In genomic region chr10:91088300-91089140, GRCh38 we compare ENCODE assay signal across 9 cellular contexts.
DNase-seq lines count a peak whose midpoint lies in the region; ATAC-seq and TF ChIP-seq lines count a peak whose summit lies in the region.
"Had no signal": no experiment of that assay in that cellular context is flagged by ENCODE, and none has a peak within 500 bp of the region (broad histone marks: within the 10 kb centered on the region; RNA-seq: fewer than 3 reads in every experiment).

No MANE protein-coding gene starts in this region.

- H3K27ac Mint-ChIP-seq in stimulated activated naive B cell treated with anti-CD40 and anti-IgM and Interleukin-4, amounts not matched to agents 10 μg/mL and 1 μg/mL and 100 μg/mL, for 72 hours: no peak overlapping the region
- no peak overlapping the region for H3K27ac Mint-ChIP-seq in activated naive CD4-positive, alpha-beta T cell treated with anti-CD3 and anti-CD28 coated beads, Interleukin-2, amount 10 ng/mL, durations not matched to agents 7 days and 5 days

- CTCF ChIA-PET in activated naive CD4-positive, alpha-beta T cell treated with anti-CD3 and anti-CD28 coated beads, Interleukin-2, amount 10 ng/mL, durations not matched to agents 7 days and 5 days (lab: Charles Lee): interaction anchor here (0.9 to 3.1 kb wide), 7 partner anchors 11 to 210 kb away, joined by 3 to 38 read pairs (median 4); no protein-coding TSS in a partner anchor

- no peak overlapping the region for H3K4me3 ChIP-seq in Peyer's patch
- no peak overlapping the region for H3K4me3 ChIP-seq in fibroblast of villous mesenchyme (ENCODE audit: low read depth, low read length)
- H3K4me3 ChIP-seq: BLaER1 had no signal

- no peaks in the 10 kb centered on the region for H3K27me3 ChIP-seq in Peyer's patch
- H3K27me3 ChIP-seq: BLaER1 had no signal

- H3K27me3 Mint-ChIP-seq in stimulated activated naive B cell treated with anti-CD40 and anti-IgM and Interleukin-4, amounts not matched to agents 10 μg/mL and 1 μg/mL and 100 μg/mL, for 72 hours: no peaks in the 10 kb centered on the region
- H3K27me3 Mint-ChIP-seq in activated naive CD4-positive, alpha-beta T cell treated with anti-CD3 and anti-CD28 coated beads, Interleukin-2, amount 10 ng/mL, durations not matched to agents 7 days and 5 days: peaks cover 3% of the 10 kb centered on the region

- H3K9me3 Mint-ChIP-seq in stimulated activated naive B cell treated with anti-CD40 and anti-IgM and Interleukin-4, amounts not matched to agents 10 μg/mL and 1 μg/mL and 100 μg/mL, for 72 hours: peaks cover 5 to 7% of the 10 kb centered on the region in 2 donors
- peaks cover 2% of the 10 kb centered on the region for H3K9me3 Mint-ChIP-seq in activated naive CD4-positive, alpha-beta T cell treated with anti-CD3 and anti-CD28 coated beads, Interleukin-2, amount 10 ng/mL, durations not matched to agents 7 days and 5 days

- no peak overlapping the region for H3K4me3 Mint-ChIP-seq in stimulated activated naive B cell treated with anti-CD40 and anti-IgM and Interleukin-4, amounts not matched to agents 10 μg/mL and 1 μg/mL and 100 μg/mL, for 72 hours
- H3K4me3 Mint-ChIP-seq in activated naive CD4-positive, alpha-beta T cell treated with anti-CD3 and anti-CD28 coated beads, Interleukin-2, amount 10 ng/mL, durations not matched to agents 7 days and 5 days: no peak overlapping the region

- H3K4me1 Mint-ChIP-seq in stimulated activated naive B cell treated with anti-CD40 and anti-IgM and Interleukin-4, amounts not matched to agents 10 μg/mL and 1 μg/mL and 100 μg/mL, for 72 hours: peaks cover 8 to 15% of the 10 kb centered on the region in 2 donors
- H3K4me1 Mint-ChIP-seq in activated naive CD4-positive, alpha-beta T cell treated with anti-CD3 and anti-CD28 coated beads, Interleukin-2, amount 10 ng/mL, durations not matched to agents 7 days and 5 days: no peaks in the 10 kb centered on the region

- peak in 4 of 6 experiments; percentile 36 to 49 (median 44) for TF ChIP-seq CTCF in Peyer's patch (IDR thresholded peaks at IDR 0.05)
- peak; percentile 20 for TF ChIP-seq CTCF in fibroblast of villous mesenchyme (IDR thresholded peaks at IDR 0.05; ENCODE audit: insufficient read depth, low read depth, low read length)

- no peaks in the 10 kb centered on the region for H3K9me3 ChIP-seq in Peyer's patch

- TF ChIP-seq POLR2A in Peyer's patch (IDR thresholded peaks at IDR 0.05): no peak

- ATAC-seq in stimulated activated naive B cell treated with anti-CD40 and anti-IgM and Interleukin-4, amounts not matched to agents 10 μg/mL and 1 μg/mL and 100 μg/mL, for 72 hours (replicated peaks): peak; percentile 71 to 79

- no peak overlapping the region for H3K27ac ChIP-seq in Peyer's patch
- H3K27ac ChIP-seq: BLaER1 had no signal

- H3K36me3 Mint-ChIP-seq in stimulated activated naive B cell treated with anti-CD40 and anti-IgM and Interleukin-4, amounts not matched to agents 10 μg/mL and 1 μg/mL and 100 μg/mL, for 72 hours: peaks cover 2 to 5% of the 10 kb centered on the region in 2 donors
- no peaks in the 10 kb centered on the region for H3K36me3 Mint-ChIP-seq in activated naive CD4-positive, alpha-beta T cell treated with anti-CD3 and anti-CD28 coated beads, Interleukin-2, amount 10 ng/mL, durations not matched to agents 7 days and 5 days

- no peaks in the 10 kb centered on the region for H3K36me3 ChIP-seq in Peyer's patch
- H3K36me3 ChIP-seq: BLaER1 had no signal

- no peaks in the 10 kb centered on the region for H3K4me1 ChIP-seq in Peyer's patch

- DNase-seq in NCI-H2196 treated with DMSO at 0.1 percent for 48 hours (lab: John Stamatoyannopoulos, UW; ENCODE audit: unreplicated experiment) (peak; percentile 0), NCI-H2196 (lab: John Stamatoyannopoulos, UW; ENCODE audit: unreplicated experiment) (no peak), Peyer's patch (no peak), fibroblast of villous mesenchyme (ENCODE audit: low read depth) (peak; percentile 11), ecto neural progenitor cell (ENCODE audit: low spot score) (no peak)
- DNase-seq in stimulated activated naive B cell treated with anti-CD40 and anti-IgM and Interleukin-4, amounts not matched to agents 10 μg/mL and 1 μg/mL and 100 μg/mL, for 72 hours: no peak
- DNase-seq in activated CD4-positive, alpha-beta T cell treated with anti-CD3 and anti-CD28 coated beads, Interleukin-2, amount 50 U/mL, for 4 hours: no peak
- no peak for DNase-seq in activated naive CD4-positive, alpha-beta T cell treated with anti-CD3 and anti-CD28 coated beads, Interleukin-2, amount 10 ng/mL, durations not matched to agents 7 days and 5 days

Comparison
In these comparisons a context has a peak if more than half of its experiments do, and no peak if none do; other contexts are left out.
1. DNase-seq: peak in NCI-H2196 treated with DMSO at 0.1 percent for 48 hours (single experiment) and fibroblast of villous mesenchyme (single experiment); none in NCI-H2196 (single experiment), Peyer's patch (0 of 3), stimulated activated naive B cell treated with anti-CD40 and anti-IgM and Interleukin-4, amounts not matched to agents 10 μg/mL and 1 μg/mL and 100 μg/mL, for 72 hours (single experiment), activated CD4-positive, alpha-beta T cell treated with anti-CD3 and anti-CD28 coated beads, Interleukin-2, amount 50 U/mL, for 4 hours (0 of 2), ecto neural progenitor cell (single experiment) and activated naive CD4-positive, alpha-beta T cell treated with anti-CD3 and anti-CD28 coated beads, Interleukin-2, amount 10 ng/mL, durations not matched to agents 7 days and 5 days (single experiment).